Comparison of ENCODE assay signal across 7 cellular contexts in genomic region chrX:70970482-70970999, GRCh38. TPM values are rescaled to one million over a fixed set of nuclear protein-coding genes. Genes with fewer than 3 reads are reported as not detected.
DNase-seq lines count a peak whose midpoint lies in the region; ATAC-seq, FAIRE-seq and TF ChIP-seq lines count a peak whose summit lies in the region.

No MANE protein-coding gene starts in this region.

- H2BK120ac ChIP-seq in mesendoderm (ENCODE audit: low read depth, low read length) = no peak overlapping the region

- H3K9me3 Mint-ChIP-seq in astrocyte (ENCODE audit: unreplicated experiment) = no peaks in the 10 kb centered on the region

- ATAC-seq in HG03139 (IDR thresholded peaks at IDR 0.05; ENCODE audit: unreplicated experiment) = no peak

- no CpG with 5 or more reads among the region's 2 CpGs for WGBS in mesendoderm (ENCODE audit: extremely low coverage, insufficient coverage, low lambda C conversion rate)

- no peaks in the 10 kb centered on the region for H4K20me1 ChIP-seq in astrocyte (ENCODE audit: insufficient read depth, low read length)

- H2BK5ac ChIP-seq in mesendoderm (ENCODE audit: low read length) = no peak overlapping the region

- H3K23ac ChIP-seq in mesendoderm (ENCODE audit: low read length) = no peak overlapping the region

- no peak overlapping the region for H3K27ac ChIP-seq in astrocyte (ENCODE audit: low read depth, low read length)
- H3K27ac ChIP-seq in mesendoderm (ENCODE audit: low read depth, low read length) = no peak overlapping the region

- TF ChIP-seq CTCF in astrocyte (IDR thresholded peaks at IDR 0.05; ENCODE audit: insufficient read depth, low read depth, low read length) (no peak), GM10266 (IDR thresholded peaks at IDR 0.05; ENCODE audit: control insufficient read depth, insufficient read depth, low read depth, missing control alignments) (no peak)

- no peak overlapping the region for H2AFZ ChIP-seq in astrocyte (ENCODE audit: low read depth, low read length)

- no peaks in the 10 kb centered on the region for H3K27me3 Mint-ChIP-seq in astrocyte (ENCODE audit: low read depth, unreplicated experiment)

- H3K27ac Mint-ChIP-seq in astrocyte (ENCODE audit: unreplicated experiment) = no peak overlapping the region

- H2BK15ac ChIP-seq in mesendoderm (replicated peaks; ENCODE audit: low read depth) = no peak overlapping the region

- no peaks in the 10 kb centered on the region for H3K9me3 ChIP-seq in astrocyte (ENCODE audit: insufficient read depth, low read depth, low read length)

- no peaks in the 10 kb centered on the region for H3K4me1 Mint-ChIP-seq in astrocyte (ENCODE audit: low read depth, unreplicated experiment)

- H4K8ac ChIP-seq in mesendoderm (ENCODE audit: low read depth, low read length) = no peak overlapping the region

- no peaks in the 10 kb centered on the region for H3K4me1 ChIP-seq in astrocyte (ENCODE audit: insufficient read depth, low read length)
- no peaks in the 10 kb centered on the region for H3K4me1 ChIP-seq in mesendoderm (ENCODE audit: control insufficient read depth, low read depth, low read length)

- no peak overlapping the region for H4K5ac ChIP-seq in mesendoderm (ENCODE audit: low read length)

- no peaks in the 10 kb centered on the region for H3K79me1 ChIP-seq in mesendoderm (ENCODE audit: low read length)

- no peaks in the 10 kb centered on the region for H3K79me2 ChIP-seq in astrocyte (ENCODE audit: insufficient read depth, low read length)
- H3K79me2 ChIP-seq in mesendoderm (ENCODE audit: control insufficient read depth, insufficient read depth, low read length) = no peaks in the 10 kb centered on the region

- no peak overlapping the region for H3K18ac ChIP-seq in mesendoderm (ENCODE audit: low read length)

- H3K36me3 ChIP-seq in astrocyte (ENCODE audit: insufficient read depth, low read length) (no peaks in the 10 kb centered on the region), mesendoderm (ENCODE audit: control insufficient read depth, insufficient read depth, low read length) (no peaks in the 10 kb centered on the region)

- no peak overlapping the region for H3K4ac ChIP-seq in mesendoderm (ENCODE audit: low read depth, low read length)

- no peak overlapping the region for H2AK5ac ChIP-seq in mesendoderm (ENCODE audit: low read length)

- peak overlapping the region; percentile 18 for H3K4me2 ChIP-seq in astrocyte (ENCODE audit: low read length)
- no peak overlapping the region for H3K4me2 ChIP-seq in mesendoderm (ENCODE audit: low read length)

- H3K36me3 Mint-ChIP-seq in astrocyte (ENCODE audit: low read depth, unreplicated experiment) = no peaks in the 10 kb centered on the region

- H3K56ac ChIP-seq in mesendoderm (ENCODE audit: low read length) = peak overlapping the region; percentile 56

- H3K4me3 Mint-ChIP-seq in astrocyte (ENCODE audit: unreplicated experiment) = no peak overlapping the region

- DNase-seq in EL (peak; percentile 7), LoVo (ENCODE audit: low spot score) (peak; percentile 12), astrocyte (ENCODE audit: low read depth) (peak; percentile 6), mesendoderm (peak; percentile 42), GM10266 (ENCODE audit: extremely low spot score) (no peak), T-helper 1 cell (no peak)

- H3K4me3 ChIP-seq in astrocyte (ENCODE audit: insufficient read depth, low read depth, low read length) (no peak overlapping the region), mesendoderm (ENCODE audit: low read length) (no peak overlapping the region)

- H3K27me3 ChIP-seq in astrocyte (ENCODE audit: insufficient read depth, low read length) = no peaks in the 10 kb centered on the region
- no peaks in the 10 kb centered on the region for H3K27me3 ChIP-seq in mesendoderm (ENCODE audit: insufficient read depth, low read length, poor library complexity)

- no peak overlapping the region for H3K9ac ChIP-seq in astrocyte (ENCODE audit: low read length)
- H3K9ac ChIP-seq in mesendoderm (ENCODE audit: low read length) = peak overlapping the region; percentile 60

- peak; percentile 73 for FAIRE-seq in astrocyte (lab: Jason Lieb, UNC)

RNA-seq across cellular contexts. Expression of gene SLC7A3, which starts 39.6 kb away (rescaled TPM):
- 0.55 and 1.1 TPM in 2 replicates for total RNA-seq in astrocyte
- polyA plus RNA-seq in mesendoderm (2013, experiment 1 of 2) = 63.7 TPM
- 62.5 TPM for polyA plus RNA-seq in mesendoderm (2013, experiment 2 of 2)

Comparison
In these comparisons a context has a peak if more than half of its experiments do, and no peak if none do; other contexts are left out.
1. DNase-seq: peak in EL (single experiment), LoVo (single experiment), astrocyte (single experiment) and mesendoderm (single experiment); none in GM10266 (single experiment) and T-helper 1 cell (0 of 5).